19 cellular contexts compared by ENCODE assay signal in genomic region chr17:41020346-41020745, GRCh38. TPM values are rescaled to one million over a fixed set of nuclear protein-coding genes. Genes with fewer than 3 reads are reported as not detected.
DNase-seq lines count a peak whose midpoint lies in the region; ATAC-seq and TF ChIP-seq lines count a peak whose summit lies in the region.
"Had no signal": no experiment of that assay in that cellular context is flagged by ENCODE, and none has a peak within 500 bp of the region (broad histone marks: within the 10 kb centered on the region; RNA-seq: fewer than 3 reads in every experiment).

No MANE protein-coding gene starts in this region.

- H3K4me1 Mint-ChIP-seq in Caco-2 (ENCODE audit: low read depth, unreplicated experiment): peaks cover 14% of the 10 kb centered on the region
- H3K4me1 Mint-ChIP-seq: CD4-positive, alpha-beta memory T cell had no signal

- H3K9me3 ChIP-seq in Caco-2: no peaks in the 10 kb centered on the region
- no peaks in the 10 kb centered on the region for H3K9me3 ChIP-seq in PC-3 (ENCODE audit: low read length)
- peaks cover 2% of the 10 kb centered on the region for H3K9me3 ChIP-seq in aorta (ENCODE audit: control insufficient read depth, low read length)
- H3K9me3 ChIP-seq in MM.1S (replicated peaks; ENCODE audit: insufficient read depth, low read length): no peaks in the 10 kb centered on the region
- H3K9me3 ChIP-seq: BE2C had no signal

- H3K27ac ChIP-seq in PC-3 (ENCODE audit: low read length): no peak overlapping the region
- H3K27ac ChIP-seq in aorta (ENCODE audit: low read depth in 1 of 2, low read length in 2 of 2): no peak overlapping the region
- H3K27ac ChIP-seq in MM.1S (ENCODE audit: low read length): no peak overlapping the region
- H3K27ac ChIP-seq: C4-2B had no signal

- H3K36me3 Mint-ChIP-seq in Caco-2 (ENCODE audit: insufficient read depth, unreplicated experiment): no peaks in the 10 kb centered on the region
- H3K36me3 Mint-ChIP-seq: CD4-positive, alpha-beta memory T cell had no signal

- intact Hi-C loops in Caco-2 (cut with micrococcal nuclease; ENCODE audit: unreplicated experiment): no loop called here
- intact Hi-C loops in PC-3 (cut with micrococcal nuclease): no loop called here
- intact Hi-C loops in aorta (cut with DNase I): no loop called here

- ATAC-seq in PC-3 (peak; percentile 45; the same call in 1 of the 2 replicates), aorta (ENCODE audit: low FRiP score) (no peak)

- POLR2A ChIA-PET in Caco-2 (lab: Charles Lee): no interaction called here
- POLR2A ChIA-PET in PC-3 (lab: Charles Lee; ENCODE audit: unreplicated experiment): interaction anchor here (0.6 to 0.7 kb wide), 2 partner anchors 78 to 168 kb away, joined by 3 to 5 read pairs; no protein-coding TSS in a partner anchor

- no peak for TF ChIP-seq CTCF in Caco-2 (IDR thresholded peaks at IDR 0.05; ENCODE audit: insufficient read depth in 1 of 2, low read depth in 1 of 2, low read length in 1 of 2, severe bottlenecking in 1 of 2, unreplicated experiment in 1 of 2)
- TF ChIP-seq CTCF in PC-3 (conservative IDR thresholded peaks at IDR 0.05; ENCODE audit: low read depth, low read length): no peak
- TF ChIP-seq CTCF in MM.1S (IDR thresholded peaks at IDR 0.05; ENCODE audit: low read length): no peak

- H3K79me2 ChIP-seq in PC-3 (ENCODE audit: low read length): no peaks in the 10 kb centered on the region
- H3K79me2 ChIP-seq in MM.1S (ENCODE audit: low read length): no peaks in the 10 kb centered on the region

- H2AFZ ChIP-seq in PC-3 (ENCODE audit: low read length) (no peak overlapping the region), MM.1S (ENCODE audit: low read length) (no peak overlapping the region)

- H3K27me3 Mint-ChIP-seq in Caco-2 (ENCODE audit: insufficient read depth, unreplicated experiment): no peaks in the 10 kb centered on the region

- H3K4me1 ChIP-seq in Caco-2 (peaks cover 36% of the 10 kb centered on the region), PC-3 (ENCODE audit: insufficient read depth, low read length) (peaks cover 4% of the 10 kb centered on the region; the same call in 1 of the 2 replicates), aorta (ENCODE audit: control insufficient read depth in 1 of 2, insufficient read depth in 2 of 2, low read length in 2 of 2) (no peaks in the 10 kb centered on the region), MM.1S (ENCODE audit: low read length) (no peaks in the 10 kb centered on the region)
- H3K4me1 ChIP-seq: BE2C had no signal

- H3F3A ChIP-seq in PC-3 (ENCODE audit: low read length, unreplicated experiment) (no peaks in the 10 kb centered on the region), MM.1S (ENCODE audit: insufficient read depth, low read length) (no peaks in the 10 kb centered on the region)

- H3K9me3 Mint-ChIP-seq in Caco-2 (ENCODE audit: unreplicated experiment): peaks cover 17% of the 10 kb centered on the region

- H3K4me3 ChIP-seq in Caco-2 (ENCODE audit: low read depth, low read length): no peak overlapping the region
- H3K4me3 ChIP-seq in PC-3 (ENCODE audit: low read length): no peak overlapping the region
- H3K4me3 ChIP-seq in aorta (ENCODE audit: low read length in 2 of 2): no peak overlapping the region
- H3K4me3 ChIP-seq in MM.1S (ENCODE audit: low read length): no peak overlapping the region

- CTCF ChIA-PET in Caco-2 (lab: Charles Lee): no interaction called here
- CTCF ChIA-PET in PC-3 (lab: Charles Lee): no interaction called here

- H3K27me3 ChIP-seq in Caco-2 (replicated peaks; ENCODE audit: control insufficient read depth, insufficient read depth, low read length): no peaks in the 10 kb centered on the region
- no peaks in the 10 kb centered on the region for H3K27me3 ChIP-seq in PC-3 (ENCODE audit: low read length)
- no peaks in the 10 kb centered on the region for H3K27me3 ChIP-seq in aorta (ENCODE audit: control insufficient read depth in 1 of 2, insufficient read depth in 2 of 2, low read length in 1 of 2)
- H3K27me3 ChIP-seq in MM.1S (replicated peaks; ENCODE audit: insufficient read depth, low read length): no peaks in the 10 kb centered on the region

- H3K9ac ChIP-seq in PC-3 (ENCODE audit: low read length) (no peak overlapping the region), MM.1S (ENCODE audit: low read length) (no peak overlapping the region)

- H3K27ac Mint-ChIP-seq in Caco-2 (ENCODE audit: unreplicated experiment): no peak overlapping the region
- H3K27ac Mint-ChIP-seq: CD4-positive, alpha-beta memory T cell; H9 had no signal

- H3K9me2 ChIP-seq in PC-3 (replicated peaks; ENCODE audit: low read length): no peaks in the 10 kb centered on the region
- no peaks in the 10 kb centered on the region for H3K9me2 ChIP-seq in MM.1S (replicated peaks; ENCODE audit: insufficient read depth, low read length)

- H4K20me1 ChIP-seq in PC-3 (ENCODE audit: low read length): no peaks in the 10 kb centered on the region
- H4K20me1 ChIP-seq in MM.1S (ENCODE audit: insufficient read depth, low read length): no peaks in the 10 kb centered on the region

- BruUV-seq in Caco-2 (replicated peaks; lab: Mats Ljungman, UMichigan) (no TSS peak), PC-3 (replicated peaks; lab: Mats Ljungman, UMichigan) (no TSS peak)

- DNase-seq in Caco-2 (peak; percentile 31 to 61), EH (ENCODE audit: low read depth) (peak; percentile 49), NCI-H146 (lab: John Stamatoyannopoulos, UW) (peak; percentile 86), PC-3 (peak; percentile 60), aorta (no peak), MM.1S (no peak), KG1 (lab: John Stamatoyannopoulos, UW) (no peak)
- DNase-seq in activated CD4-positive, CD25-positive, alpha-beta regulatory T cell treated with anti-CD3 and anti-CD28 coated beads, Interleukin-2, amount 50 U/mL, for 72 hours: no peak
- DNase-seq: BE2C; CD4-positive, alpha-beta memory T cell; COR-L47; DMS79; GDM1; GOT3; H9; IMR-90; KBM-7 had no signal

- H3K4me2 ChIP-seq in PC-3 (ENCODE audit: low read length) (no peak overlapping the region), MM.1S (ENCODE audit: low read depth, low read length) (no peak overlapping the region)

- no peaks in the 10 kb centered on the region for H3K36me3 ChIP-seq in Caco-2 (ENCODE audit: control insufficient read depth, insufficient read depth, low read length)
- H3K36me3 ChIP-seq in PC-3 (ENCODE audit: low read depth, low read length): no peaks in the 10 kb centered on the region
- no peaks in the 10 kb centered on the region for H3K36me3 ChIP-seq in aorta (ENCODE audit: control insufficient read depth in 1 of 2, insufficient read depth in 2 of 2, low read length in 1 of 2)
- H3K36me3 ChIP-seq in MM.1S (replicated peaks; ENCODE audit: insufficient read depth, low read length): no peaks in the 10 kb centered on the region
- H3K36me3 ChIP-seq: BE2C had no signal

- H3K4me3 Mint-ChIP-seq in Caco-2 (ENCODE audit: unreplicated experiment): no peak overlapping the region
- H3K4me3 Mint-ChIP-seq: CD4-positive, alpha-beta memory T cell; H9 had no signal

RNA-seq across cellular contexts. Expression of gene KRTAP1-5, which starts 6.7 kb away (rescaled TPM):
- total RNA-seq in Caco-2 (2022) (not detected in 2 replicates), PC-3 (2014; rRNA removed) (0.51 TPM in 1 of 2 replicates, not detected in the other), aorta (not detected)
- not detected for polyA plus RNA-seq in aorta
- total RNA-seq: A172; CD4-positive, alpha-beta memory T cell; H9 had no signal
- polyA plus RNA-seq: CD4-positive, alpha-beta memory T cell had no signal

RNA-seq across cellular contexts. Expression of gene KRTAP1-4, which starts 9.6 kb away (rescaled TPM):
- not detected in 2 replicates for total RNA-seq in Caco-2 (2022)
- not detected in 2 replicates for total RNA-seq in PC-3 (2014; rRNA removed)
- total RNA-seq in aorta: not detected
- not detected for polyA plus RNA-seq in aorta
- total RNA-seq: A172; CD4-positive, alpha-beta memory T cell; H9; IMR-90 had no signal
- polyA plus RNA-seq: CD4-positive, alpha-beta memory T cell; IMR-90 had no signal

RNA-seq across cellular contexts. Expression of gene KRTAP3-1, which starts 11.4 kb away (rescaled TPM):
- total RNA-seq in Caco-2 (2022): 7.4 and 7.9 TPM in 2 replicates
- 1.6 TPM in 1 of 2 replicates, not detected in the other for total RNA-seq in PC-3 (2014; rRNA removed)
- total RNA-seq in aorta: not detected
- not detected for polyA plus RNA-seq in aorta
- total RNA-seq: A172; CD4-positive, alpha-beta memory T cell; H9; IMR-90 had no signal
- polyA plus RNA-seq: CD4-positive, alpha-beta memory T cell; IMR-90 had no signal

RNA-seq across cellular contexts. Expression of gene KRTAP1-3, which starts 14.3 kb away (rescaled TPM):
- total RNA-seq in Caco-2 (2022) (not detected in 2 replicates), PC-3 (2014; rRNA removed) (not detected in 2 replicates), aorta (not detected)
- polyA plus RNA-seq in aorta: not detected
- total RNA-seq: A172; CD4-positive, alpha-beta memory T cell; H9; IMR-90 had no signal
- polyA plus RNA-seq: CD4-positive, alpha-beta memory T cell; IMR-90 had no signal

RNA-seq across cellular contexts. Expression of gene KRTAP3-2, which starts 20.6 kb away (rescaled TPM):
- total RNA-seq in Caco-2 (2022) (not detected in 2 replicates), PC-3 (2014; rRNA removed) (not detected in 2 replicates), aorta (not detected)
- not detected for polyA plus RNA-seq in aorta
- total RNA-seq: A172; CD4-positive, alpha-beta memory T cell; H9; IMR-90 had no signal
- polyA plus RNA-seq: CD4-positive, alpha-beta memory T cell; IMR-90 had no signal

Comparison
In these comparisons a context has a peak if more than half of its experiments do, and no peak if none do; other contexts are left out.
1. DNase-seq: peak in Caco-2 (2 of 2), EH (single experiment), NCI-H146 (single experiment) and PC-3 (single experiment); none in activated CD4-positive, CD25-positive, alpha-beta regulatory T cell treated with anti-CD3 and anti-CD28 coated beads, Interleukin-2, amount 50 U/mL, for 72 hours (single experiment), aorta (0 of 2), MM.1S (single experiment) and KG1 (single experiment).